In genomic region chr7:131028293-131028692, GRCh38 we compare ENCODE assay signal across 18 cellular contexts.
DNase-seq lines count a peak whose midpoint lies in the region; ATAC-seq and TF ChIP-seq lines count a peak whose summit lies in the region.
"Had no signal": no experiment of that assay in that cellular context is flagged by ENCODE, and none has a peak within 500 bp of the region (broad histone marks: within the 10 kb centered on the region; RNA-seq: fewer than 3 reads in every experiment).

No MANE protein-coding gene starts in this region.

- peaks cover 77% of the 10 kb centered on the region for H3K36me3 Mint-ChIP-seq in CD4-positive, alpha-beta T cell (ENCODE audit: low read depth)
- peaks cover 38% of the 10 kb centered on the region for H3K36me3 Mint-ChIP-seq in activated naive CD8-positive, alpha-beta T cell treated with anti-CD3 and anti-CD28 coated beads, Interleukin-2, amount 50 U/mL, for 24 hours (ENCODE audit: low read depth)

- CTCF ChIA-PET in CD4-positive, alpha-beta T cell (lab: Charles Lee), result interaction anchor here (0.7 to 1.0 kb wide), 3 partner anchors 9 to 21 kb away, joined by 3 to 4 read pairs (median 4); no protein-coding TSS in a partner anchor
- CTCF ChIA-PET in HEK293 (lab: Yijun Ruan, JAX), result interaction anchor here (0.6 to 2.3 kb wide), 5 partner anchors 12 to 132 kb away, joined by 3 to 14 read pairs (median 5); no protein-coding TSS in a partner anchor

- POLR2A ChIA-PET in CD4-positive, alpha-beta T cell (lab: Charles Lee), result interaction anchor here (0.7 kb wide), 1 partner anchor 68 kb away, joined by 3 read pairs; no protein-coding TSS in a partner anchor
- POLR2A ChIA-PET in HEK293 (lab: Yijun Ruan, JAX), result no interaction called here

- no peak for DNase-seq in CD4-positive, alpha-beta T cell
- no peak for DNase-seq in activated naive CD8-positive, alpha-beta T cell treated with anti-CD3 and anti-CD28 coated beads, Interleukin-2, amount 50 U/mL, for 24 hours
- DNase-seq in psoas muscle, result no peak
- no peak for DNase-seq in HUDEP-2 (lab: John Stamatoyannopoulos, UW; ENCODE audit: unreplicated experiment in 76 of 76)
- DNase-seq: activated CD4-positive, alpha-beta T cell treated with anti-CD3 and anti-CD28 coated beads, Interleukin-2, amount 50 U/mL, for 1 hour; activated naive CD4-positive, alpha-beta T cell treated with Interleukin-2 at 50 U/mL for 16 hours; central memory CD4-positive, alpha-beta T cell; foreskin fibroblast; MV-4-11; NCI-H2081 treated with DMSO at 0.1 percent for 48 hours; NCI-H748 treated with DMSO at 0.1 percent for 48 hours; retina had no signal

- H3K9me3 Mint-ChIP-seq in CD4-positive, alpha-beta T cell, result no peaks in the 10 kb centered on the region
- H3K9me3 Mint-ChIP-seq in activated naive CD8-positive, alpha-beta T cell treated with anti-CD3 and anti-CD28 coated beads, Interleukin-2, amount 50 U/mL, for 24 hours, result peaks cover 15% of the 10 kb centered on the region
- H3K9me3 Mint-ChIP-seq: nephron had no signal

- H3K4me1 ChIP-seq in HEK293 (ENCODE audit: control insufficient read depth, insufficient read depth, low read length) (no peaks in the 10 kb centered on the region), psoas muscle (peaks cover 73% of the 10 kb centered on the region)
- H3K4me1 ChIP-seq: BLaER1 had no signal

- WGBS in psoas muscle, 3 donors, result 64 to 80% (median 68%) methylated on average over 2 of the region's 2 CpGs

- TF ChIP-seq CTCF in CD4-positive, alpha-beta T cell (IDR thresholded peaks at IDR 0.05), result no peak
- TF ChIP-seq CTCF in HEK293 (tag by site-specific recombination; IDR thresholded peaks at IDR 0.05), result no peak
- TF ChIP-seq CTCF in psoas muscle (IDR thresholded peaks at IDR 0.05), result no peak

- H3K36me3 ChIP-seq in HEK293 (ENCODE audit: control insufficient read depth in 2 of 2, insufficient read depth in 1 of 2, low read length in 2 of 2) (no peaks in the 10 kb centered on the region), psoas muscle (ENCODE audit: insufficient read depth in 1 of 2, low read depth in 1 of 2) (peaks cover 0 to 9% of the 10 kb centered on the region in 2 donors)
- H3K36me3 ChIP-seq: BLaER1, HAP-1 had no signal

- no peaks in the 10 kb centered on the region for H3K9me3 ChIP-seq in CD4-positive, alpha-beta T cell (ENCODE audit: control insufficient read depth, low read length)
- no peaks in the 10 kb centered on the region for H3K9me3 ChIP-seq in HEK293 (ENCODE audit: control insufficient read depth, insufficient read depth, low read depth, low read length)
- H3K9me3 ChIP-seq in psoas muscle, result no peaks in the 10 kb centered on the region
- H3K9me3 ChIP-seq: BLaER1, HAP-1 had no signal

- no peaks in the 10 kb centered on the region for H3K27me3 ChIP-seq in CD4-positive, alpha-beta T cell (ENCODE audit: control insufficient read depth, insufficient read depth, low read length)
- H3K27me3 ChIP-seq in psoas muscle (ENCODE audit: insufficient read depth in 3 of 3, low read length in 2 of 3), result no peaks in the 10 kb centered on the region
- H3K27me3 ChIP-seq: BLaER1 had no signal

- peak overlapping the region; percentile 62 for H3K4me3 Mint-ChIP-seq in CD4-positive, alpha-beta T cell
- H3K4me3 Mint-ChIP-seq in activated naive CD8-positive, alpha-beta T cell treated with anti-CD3 and anti-CD28 coated beads, Interleukin-2, amount 50 U/mL, for 24 hours, result peak overlapping the region; percentile 9
- H3K4me3 Mint-ChIP-seq: nephron had no signal

- peaks cover 94% of the 10 kb centered on the region for H3K4me1 Mint-ChIP-seq in CD4-positive, alpha-beta T cell (ENCODE audit: low read depth)
- H3K4me1 Mint-ChIP-seq in activated naive CD8-positive, alpha-beta T cell treated with anti-CD3 and anti-CD28 coated beads, Interleukin-2, amount 50 U/mL, for 24 hours, result peaks cover 93% of the 10 kb centered on the region
- H3K4me1 Mint-ChIP-seq: nephron had no signal

- peak overlapping the region; percentile 79 for H3K27ac Mint-ChIP-seq in CD4-positive, alpha-beta T cell
- peak overlapping the region; percentile 99 for H3K27ac Mint-ChIP-seq in activated naive CD8-positive, alpha-beta T cell treated with anti-CD3 and anti-CD28 coated beads, Interleukin-2, amount 50 U/mL, for 24 hours
- H3K27ac Mint-ChIP-seq: nephron had no signal

- ATAC-seq in CD4-positive, alpha-beta T cell (ENCODE audit: poor library complexity), result no peak
- no peak for ATAC-seq in activated naive CD8-positive, alpha-beta T cell treated with anti-CD3 and anti-CD28 coated beads, Interleukin-2, amount 50 U/mL, for 24 hours
- ATAC-seq in psoas muscle (no peak), HG03565 (IDR thresholded peaks at IDR 0.05; ENCODE audit: unreplicated experiment) (no peak), GM21576 (IDR thresholded peaks at IDR 0.05; ENCODE audit: unreplicated experiment) (no peak)

- intact Hi-C loops in CD4-positive, alpha-beta T cell (cut with DNase I, micrococcal nuclease), result no loop called here
- intact Hi-C loops in psoas muscle (cut with DNase I), result no loop called here

- H3K27ac ChIP-seq in CD4-positive, alpha-beta T cell (ENCODE audit: low read depth, low read length), result no peak overlapping the region
- H3K27ac ChIP-seq in HEK293 (ENCODE audit: extremely low read depth, low read depth, low read length) (no peak overlapping the region), psoas muscle (peak overlapping the region; percentile 39)
- H3K27ac ChIP-seq: BLaER1 had no signal

- H3K4me3 ChIP-seq in HEK293 (ENCODE audit: low read depth, low read length), result no peak overlapping the region
- H3K4me3 ChIP-seq in psoas muscle, result no peak overlapping the region
- H3K4me3 ChIP-seq: BLaER1, HAP-1 had no signal

- no peaks in the 10 kb centered on the region for H3K27me3 Mint-ChIP-seq in CD4-positive, alpha-beta T cell
- no peaks in the 10 kb centered on the region for H3K27me3 Mint-ChIP-seq in activated naive CD8-positive, alpha-beta T cell treated with anti-CD3 and anti-CD28 coated beads, Interleukin-2, amount 50 U/mL, for 24 hours

TF ChIP-seq in HEK293, 187 proteins besides CTCF, POLR2A, EP300 and RAD21:
- TF ChIP-seq ZNF600 (tag by site-specific recombination; IDR thresholded peaks at IDR 0.05) (0 out of 2 replicates have a peak, but pooled peaks have one; percentile 40), FEZF1 (tag by site-specific recombination; IDR thresholded peaks at IDR 0.05) (no peak)
TF ChIP-seq in HEK293: peak in this region for 1.
